ENCODE assay signal across 2 cellular contexts in genomic region chr9:113785334-113785733, GRCh38.
TF ChIP-seq lines count a peak whose summit lies in the region.

No MANE protein-coding gene starts in this region.

TF ChIP-seq in GM23338, 12 proteins besides CTCF, POLR2A, EP300 and RAD21:
- TF ChIP-seq, protein P1, sequence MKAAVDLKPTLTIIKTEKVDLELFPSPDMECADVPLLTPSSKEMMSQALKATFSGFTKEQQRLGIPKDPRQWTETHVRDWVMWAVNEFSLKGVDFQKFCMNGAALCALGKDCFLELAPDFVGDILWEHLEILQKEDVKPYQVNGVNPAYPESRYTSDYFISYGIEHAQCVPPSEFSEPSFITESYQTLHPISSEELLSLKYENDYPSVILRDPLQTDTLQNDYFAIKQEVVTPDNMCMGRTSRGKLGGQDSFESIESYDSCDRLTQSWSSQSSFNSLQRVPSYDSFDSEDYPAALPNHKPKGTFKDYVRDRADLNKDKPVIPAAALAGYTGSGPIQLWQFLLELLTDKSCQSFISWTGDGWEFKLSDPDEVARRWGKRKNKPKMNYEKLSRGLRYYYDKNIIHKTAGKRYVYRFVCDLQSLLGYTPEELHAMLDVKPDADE (IDR thresholded peaks at IDR 0.05): no peak
- TF ChIP-seq JUNB (IDR thresholded peaks at IDR 0.05; ENCODE audit: unreplicated experiment) (no peak), POLR2AphosphoS5 (IDR thresholded peaks at IDR 0.05; ENCODE audit: low read depth) (no peak), CREB1 (CRISPR knock-in tag; IDR thresholded peaks at IDR 0.05; ENCODE audit: low read depth) (no peak), EZH2phosphoT487 (IDR thresholded peaks at IDR 0.05; ENCODE audit: unreplicated experiment) (no peak), STAT1 (IDR thresholded peaks at IDR 0.05; ENCODE audit: unreplicated experiment) (no peak), REST (IDR thresholded peaks at IDR 0.05; ENCODE audit: unreplicated experiment) (no peak), ZNF114 (CRISPR knock-in tag; IDR thresholded peaks at IDR 0.05) (no peak), NANOG (IDR thresholded peaks at IDR 0.05; ENCODE audit: borderline replicate concordance) (no peak)

TF ChIP-seq in H1, 55 proteins besides CTCF, POLR2A, EP300 and RAD21 (continued from another document):
- TF ChIP-seq, protein P2, sequence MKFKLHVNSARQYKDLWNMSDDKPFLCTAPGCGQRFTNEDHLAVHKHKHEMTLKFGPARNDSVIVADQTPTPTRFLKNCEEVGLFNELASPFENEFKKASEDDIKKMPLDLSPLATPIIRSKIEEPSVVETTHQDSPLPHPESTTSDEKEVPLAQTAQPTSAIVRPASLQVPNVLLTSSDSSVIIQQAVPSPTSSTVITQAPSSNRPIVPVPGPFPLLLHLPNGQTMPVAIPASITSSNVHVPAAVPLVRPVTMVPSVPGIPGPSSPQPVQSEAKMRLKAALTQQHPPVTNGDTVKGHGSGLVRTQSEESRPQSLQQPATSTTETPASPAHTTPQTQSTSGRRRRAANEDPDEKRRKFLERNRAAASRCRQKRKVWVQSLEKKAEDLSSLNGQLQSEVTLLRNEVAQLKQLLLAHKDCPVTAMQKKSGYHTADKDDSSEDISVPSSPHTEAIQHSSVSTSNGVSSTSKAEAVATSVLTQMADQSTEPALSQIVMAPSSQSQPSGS (IDR thresholded peaks at IDR 0.05; ENCODE audit: low read length): no peak
- TF ChIP-seq BRCA1 (IDR thresholded peaks at IDR 0.05; ENCODE audit: low read depth, low read length) (no peak), TCF12 (IDR thresholded peaks at IDR 0.05; ENCODE audit: low read depth, low read length) (no peak), JUN (IDR thresholded peaks at IDR 0.05; ENCODE audit: low read depth, low read length) (no peak), GABPA (IDR thresholded peaks at IDR 0.05; ENCODE audit: borderline replicate concordance, insufficient read depth, low read length) (no peak), EGR1 (IDR thresholded peaks at IDR 0.05; ENCODE audit: borderline replicate concordance, low read depth, low read length) (no peak), HDAC6 (IDR thresholded peaks at IDR 0.05; ENCODE audit: low read depth, low read length) (no peak), GTF2F1 (IDR thresholded peaks at IDR 0.05; ENCODE audit: borderline replicate concordance, low read depth, low read length) (no peak), CBX8 (IDR thresholded peaks at IDR 0.05; ENCODE audit: borderline replicate concordance, low read depth, low read length) (no peak), CHD1 (IDR thresholded peaks at IDR 0.05; ENCODE audit: low read depth, low read length) (no peak), HDAC2 (IDR thresholded peaks at IDR 0.05; ENCODE audit: borderline replicate concordance in 1 of 2, low read depth in 2 of 2, low read length in 2 of 2) (no peak), POLR2AphosphoS5 (IDR thresholded peaks at IDR 0.05; ENCODE audit: low read depth, low read length) (no peak)
- TF ChIP-seq, protein P3, sequence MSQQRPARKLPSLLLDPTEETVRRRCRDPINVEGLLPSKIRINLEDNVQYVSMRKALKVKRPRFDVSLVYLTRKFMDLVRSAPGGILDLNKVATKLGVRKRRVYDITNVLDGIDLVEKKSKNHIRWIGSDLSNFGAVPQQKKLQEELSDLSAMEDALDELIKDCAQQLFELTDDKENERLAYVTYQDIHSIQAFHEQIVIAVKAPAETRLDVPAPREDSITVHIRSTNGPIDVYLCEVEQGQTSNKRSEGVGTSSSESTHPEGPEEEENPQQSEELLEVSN (IDR thresholded peaks at IDR 0.05): no peak
